ENCODE assay signal across 1 cellular context in the genomic region with DNA sequence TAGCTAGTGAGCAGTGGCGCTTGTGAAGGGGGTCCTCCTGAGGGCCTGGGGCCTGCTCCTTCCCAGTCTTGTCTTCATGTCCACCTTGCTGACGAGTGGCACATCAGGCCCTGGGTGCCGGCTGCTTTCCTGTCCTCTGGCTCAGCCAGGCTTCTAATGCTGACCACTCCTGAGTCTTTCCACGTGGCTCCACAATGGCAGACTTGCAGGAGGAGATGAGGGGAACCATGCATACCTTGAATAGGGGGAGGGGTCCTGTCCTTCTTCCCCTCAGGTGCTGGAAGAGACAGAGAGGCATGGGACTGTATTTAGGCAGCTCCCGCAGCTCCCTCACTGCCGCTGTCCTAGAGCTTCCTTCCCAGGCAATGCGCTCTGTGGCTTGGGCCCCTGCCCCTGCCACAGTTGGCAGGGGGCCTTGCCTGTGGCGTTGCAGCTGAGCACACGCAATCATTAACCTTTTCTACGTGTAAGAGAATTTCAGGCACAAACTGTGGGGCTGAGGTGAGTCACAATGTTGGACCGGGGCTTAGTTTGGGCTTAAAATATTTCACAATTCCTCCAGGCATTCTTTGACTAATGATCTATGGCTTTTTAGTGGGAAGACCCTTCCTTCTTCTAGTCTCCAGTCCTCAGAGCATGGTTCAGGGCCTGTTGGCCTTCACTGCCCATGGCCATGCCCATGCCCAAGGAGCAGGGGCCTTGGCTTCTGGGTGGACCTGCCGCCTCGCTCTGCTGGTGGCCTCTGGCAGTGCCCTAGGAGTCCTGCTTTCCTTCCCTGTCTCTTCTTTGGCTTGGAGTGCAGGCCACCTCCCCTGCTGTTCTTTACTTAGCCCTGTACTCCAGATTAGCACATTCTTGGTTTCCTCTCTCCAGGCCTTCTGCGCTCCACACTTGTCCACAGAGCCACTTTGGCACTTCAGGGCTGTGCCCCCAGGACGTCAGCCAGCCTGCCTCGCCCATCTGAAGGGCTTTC.
TF ChIP-seq lines count a peak whose summit lies in the region.

No MANE protein-coding gene starts in this region.

TF ChIP-seq in H1, 55 proteins besides CTCF, POLR2A, EP300 and RAD21:
- TF ChIP-seq SIRT6 (IDR thresholded peaks at IDR 0.05; ENCODE audit: low read length) (no peak), CREB1 (IDR thresholded peaks at IDR 0.05) (no peak), BCL11A (IDR thresholded peaks at IDR 0.05; ENCODE audit: low read depth in 2 of 2, low read length in 2 of 2) (no peak)
- TF ChIP-seq, protein P1, sequence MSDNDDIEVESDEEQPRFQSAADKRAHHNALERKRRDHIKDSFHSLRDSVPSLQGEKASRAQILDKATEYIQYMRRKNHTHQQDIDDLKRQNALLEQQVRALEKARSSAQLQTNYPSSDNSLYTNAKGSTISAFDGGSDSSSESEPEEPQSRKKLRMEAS (IDR thresholded peaks at IDR 0.05) = peak; percentile 50; the same call in 1 of the 2 replicates
